In the genomic region with DNA sequence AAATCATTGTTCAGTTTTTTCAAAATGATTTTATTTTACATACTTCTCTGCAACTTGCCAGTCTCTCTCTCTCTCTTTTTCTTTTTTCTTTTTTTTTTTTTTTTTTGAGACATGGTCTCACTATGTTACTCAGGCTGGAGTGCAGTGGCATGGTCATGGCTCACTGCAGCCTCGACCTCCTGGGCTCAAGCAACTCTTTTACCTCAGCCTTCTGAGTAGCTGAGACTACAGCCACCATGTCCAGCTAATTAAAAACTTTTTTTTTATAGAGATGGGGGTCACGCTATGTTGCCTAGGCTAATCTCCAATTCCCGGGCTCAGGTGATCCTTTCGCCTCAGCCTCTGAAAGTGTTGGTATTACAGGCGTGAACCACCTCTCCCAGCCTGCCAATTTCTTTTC, we compare ENCODE assay signal across 30 cellular contexts.
"Had no signal": no experiment of that assay in that cellular context is flagged by ENCODE, and none has a peak within 500 bp of the region (broad histone marks: within the 10 kb centered on the region; RNA-seq: fewer than 3 reads in every experiment).

No MANE protein-coding gene starts in this region.

- H3K36me3 Mint-ChIP-seq: activated CD4-positive, alpha-beta memory T cell treated with anti-CD3 and anti-CD28 coated beads for 36 hours; activated naive CD4-positive, alpha-beta T cell treated with anti-CD3 and anti-CD28 coated beads, Interleukin-2, amount 50 U/mL, for 24 hours; natural killer cell treated with Interleukin-12 subunit alpha and Interleukin-12 subunit beta and Interleukin-15 and Interleukin-18, amount 100 ng/mL, for 72 hours; stimulated activated memory B cell treated with anti-CD40 and anti-IgM and Interleukin-4, amounts not matched to agents 10 μg/mL and 1 μg/mL and 100 μg/mL, for 72 hours had no signal

- DNase-seq: activated CD4-positive, alpha-beta memory T cell treated with anti-CD3 and anti-CD28 coated beads for 36 hours; activated CD4-positive, alpha-beta T cell treated with anti-CD3 and anti-CD28 coated beads, Interleukin-2, amount 10 ng/mL, durations not matched to agents 24 days and 14 days; activated CD4-positive, CD25-positive, alpha-beta regulatory T cell treated with anti-CD3 and anti-CD28 coated beads, Interleukin-2, amount 50 U/mL, for 72 hours; activated CD8-positive, alpha-beta memory T cell treated with anti-CD3 and anti-CD28 coated beads, Interleukin-2, amount 50 U/mL, for 4 hours; activated T-cell treated with anti-CD3 and anti-CD28 coated beads, Interleukin-2, amount 50 U/mL, for 1 hour; central memory CD4-positive, alpha-beta T cell; dermis blood vessel endothelial cell; effector CD4-positive, alpha-beta T cell; foreskin keratinocyte; heart right ventricle; left lung; lower lobe of right lung; mesendoderm; mucosa of descending colon; stimulated activated CD4-positive, alpha-beta T cell treated with anti-CD3 and anti-CD28 coated beads, Interleukin-1b, Interleukin-23, amount 100 ng/mL, for 48 hours; stimulated activated CD4-positive, alpha-beta T cell treated with anti-CD3 and anti-CD28 coated beads, Interleukin-4, amount 100 ng/mL, for 4 hours; stimulated activated CD8-positive, alpha-beta memory T cell treated with anti-CD3 and anti-CD28 coated beads, Interleukin-4, amount 100 ng/mL, for 48 hours; stimulated activated naive CD8-positive, alpha-beta T cell treated with anti-CD3 and anti-CD28 coated beads, Interleukin-15, amount 100 ng/mL, for 72 hours; substantia nigra; T-helper 17 cell; thyroid gland; upper lobe of right lung had no signal

- FAIRE-seq: colon had no signal

- H3K4me2 ChIP-seq: smooth muscle cell had no signal

- H3K4me1 ChIP-seq: breast epithelium, esophagus muscularis mucosa, left lung, lower lobe of right lung, thyroid gland, upper lobe of right lung had no signal

- H3K27me3 ChIP-seq: breast epithelium, esophagus muscularis mucosa, foreskin keratinocyte, heart right ventricle, left lung, thyroid gland, upper lobe of right lung had no signal

- H3K27ac Mint-ChIP-seq: activated CD4-positive, alpha-beta memory T cell treated with anti-CD3 and anti-CD28 coated beads for 36 hours; activated CD4-positive, alpha-beta T cell treated with anti-CD3 and anti-CD28 coated beads, Interleukin-2, amount 10 ng/mL, durations not matched to agents 24 days and 14 days; activated naive CD4-positive, alpha-beta T cell treated with anti-CD3 and anti-CD28 coated beads, Interleukin-2, amount 50 U/mL, for 24 hours; activated T-helper 2 cell treated with anti-CD3 and anti-CD28 coated beads, Interferon-gamma antibody, Interleukin-2, Interleukin-4, amounts not matched to agents 10 μg/mL and 5 μg/mL and 100 μg/mL, durations not matched to agents 14 hours and 24 hours and 36 hours; natural killer cell treated with Interleukin-12 subunit alpha and Interleukin-12 subunit beta and Interleukin-15 and Interleukin-18, amount 100 ng/mL, for 72 hours; stimulated activated memory B cell treated with anti-CD40 and anti-IgM and Interleukin-4, amounts not matched to agents 10 μg/mL and 1 μg/mL and 100 μg/mL, for 72 hours; stimulated activated naive CD8-positive, alpha-beta T cell treated with anti-CD3 and anti-CD28 coated beads, Interleukin-15, amount 100 ng/mL, for 72 hours; T-helper 17 cell had no signal

- H3K27me3 Mint-ChIP-seq: activated CD4-positive, alpha-beta memory T cell treated with anti-CD3 and anti-CD28 coated beads for 36 hours; activated CD4-positive, alpha-beta T cell treated with anti-CD3 and anti-CD28 coated beads, Interleukin-2, amount 10 ng/mL, durations not matched to agents 24 days and 14 days; activated naive CD4-positive, alpha-beta T cell treated with anti-CD3 and anti-CD28 coated beads, Interleukin-2, amount 50 U/mL, for 24 hours; natural killer cell treated with Interleukin-12 subunit alpha and Interleukin-12 subunit beta and Interleukin-15 and Interleukin-18, amount 100 ng/mL, for 72 hours; stimulated activated memory B cell treated with anti-CD40 and anti-IgM and Interleukin-4, amounts not matched to agents 10 μg/mL and 1 μg/mL and 100 μg/mL, for 72 hours; stimulated activated naive CD8-positive, alpha-beta T cell treated with anti-CD3 and anti-CD28 coated beads, Interleukin-15, amount 100 ng/mL, for 72 hours; T-helper 17 cell had no signal

- H3K9me3 Mint-ChIP-seq: activated CD4-positive, alpha-beta memory T cell treated with anti-CD3 and anti-CD28 coated beads for 36 hours; activated CD4-positive, alpha-beta T cell treated with anti-CD3 and anti-CD28 coated beads, Interleukin-2, amount 10 ng/mL, durations not matched to agents 24 days and 14 days; activated naive CD4-positive, alpha-beta T cell treated with anti-CD3 and anti-CD28 coated beads, Interleukin-2, amount 50 U/mL, for 24 hours; activated T-helper 2 cell treated with anti-CD3 and anti-CD28 coated beads, Interferon-gamma antibody, Interleukin-2, Interleukin-4, amounts not matched to agents 10 μg/mL and 5 μg/mL and 100 μg/mL, durations not matched to agents 14 hours and 24 hours and 36 hours; natural killer cell treated with Interleukin-12 subunit alpha and Interleukin-12 subunit beta and Interleukin-15 and Interleukin-18, amount 100 ng/mL, for 72 hours; stimulated activated memory B cell treated with anti-CD40 and anti-IgM and Interleukin-4, amounts not matched to agents 10 μg/mL and 1 μg/mL and 100 μg/mL, for 72 hours; stimulated activated naive CD8-positive, alpha-beta T cell treated with anti-CD3 and anti-CD28 coated beads, Interleukin-15, amount 100 ng/mL, for 72 hours had no signal

- H3K27ac ChIP-seq: breast epithelium, esophagus muscularis mucosa, heart right ventricle, lower lobe of right lung, thyroid gland, upper lobe of right lung had no signal

- ATAC-seq: foreskin keratinocyte; heart right ventricle; left lung; lower lobe of right lung; mucosa of descending colon; natural killer cell treated with Interleukin-12 subunit alpha and Interleukin-12 subunit beta and Interleukin-15 and Interleukin-18, amount 100 ng/mL, for 72 hours; stimulated activated memory B cell treated with anti-CD40 and anti-IgM and Interleukin-4, amounts not matched to agents 10 μg/mL and 1 μg/mL and 100 μg/mL, for 72 hours; stimulated activated naive CD8-positive, alpha-beta T cell treated with anti-CD3 and anti-CD28 coated beads, Interleukin-15, amount 100 ng/mL, for 72 hours; T-helper 17 cell; upper lobe of right lung had no signal

- H3K9me3 ChIP-seq: breast epithelium, esophagus muscularis mucosa, heart right ventricle, left lung, lower lobe of right lung, mucosa of descending colon, thyroid gland, upper lobe of right lung had no signal

- H3K4me3 Mint-ChIP-seq: activated CD4-positive, alpha-beta memory T cell treated with anti-CD3 and anti-CD28 coated beads for 36 hours; activated CD4-positive, alpha-beta T cell treated with anti-CD3 and anti-CD28 coated beads, Interleukin-2, amount 10 ng/mL, durations not matched to agents 24 days and 14 days; activated naive CD4-positive, alpha-beta T cell treated with anti-CD3 and anti-CD28 coated beads, Interleukin-2, amount 50 U/mL, for 24 hours; natural killer cell treated with Interleukin-12 subunit alpha and Interleukin-12 subunit beta and Interleukin-15 and Interleukin-18, amount 100 ng/mL, for 72 hours; stimulated activated memory B cell treated with anti-CD40 and anti-IgM and Interleukin-4, amounts not matched to agents 10 μg/mL and 1 μg/mL and 100 μg/mL, for 72 hours; stimulated activated naive CD8-positive, alpha-beta T cell treated with anti-CD3 and anti-CD28 coated beads, Interleukin-15, amount 100 ng/mL, for 72 hours; T-helper 17 cell had no signal

- H3K4me1 Mint-ChIP-seq: activated CD4-positive, alpha-beta T cell treated with anti-CD3 and anti-CD28 coated beads, Interleukin-2, amount 10 ng/mL, durations not matched to agents 24 days and 14 days; activated naive CD4-positive, alpha-beta T cell treated with anti-CD3 and anti-CD28 coated beads, Interleukin-2, amount 50 U/mL, for 24 hours; stimulated activated memory B cell treated with anti-CD40 and anti-IgM and Interleukin-4, amounts not matched to agents 10 μg/mL and 1 μg/mL and 100 μg/mL, for 72 hours; T-helper 17 cell had no signal
